Comparison of ENCODE assay signal across 1 cellular context in the genomic region with DNA sequence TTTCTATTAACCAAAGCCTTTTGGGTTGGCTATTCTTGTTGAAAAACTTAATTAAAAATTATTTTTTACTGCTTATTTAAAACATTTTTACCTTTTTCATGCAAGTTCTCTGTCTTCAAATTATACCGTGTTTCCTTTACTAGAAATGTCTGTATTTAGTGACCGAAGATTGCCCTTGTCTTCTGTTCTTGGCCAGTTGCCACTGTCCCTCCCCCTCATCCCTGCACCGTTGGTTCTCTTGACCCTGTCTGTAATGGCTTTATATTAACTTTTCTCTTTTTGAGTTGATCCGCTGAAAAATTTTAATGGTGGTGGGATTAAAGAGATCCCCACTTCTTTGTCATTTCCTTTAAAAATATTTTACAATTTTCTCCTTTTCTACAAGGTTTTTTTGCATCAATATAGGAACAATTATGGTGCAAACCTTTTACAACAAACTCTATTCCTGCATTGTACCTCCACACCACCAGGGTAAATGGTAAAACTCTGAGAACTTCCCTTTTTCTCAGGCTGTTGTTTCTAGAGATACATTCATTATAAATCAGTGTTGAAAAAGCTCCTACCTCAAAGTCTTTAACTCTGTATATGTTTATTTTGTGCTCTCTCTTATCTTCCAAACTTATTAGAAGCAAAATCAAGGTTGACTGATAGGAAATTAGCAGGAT.
TF ChIP-seq lines count a peak whose summit lies in the region.

No MANE protein-coding gene starts in this region.

TF ChIP-seq in endothelial cell of umbilical vein, 7 proteins besides CTCF, POLR2A, EP300 and RAD21:
- TF ChIP-seq MYC (IDR thresholded peaks at IDR 0.05; ENCODE audit: low read depth, low read length) = no peak
- TF ChIP-seq, protein P1, sequence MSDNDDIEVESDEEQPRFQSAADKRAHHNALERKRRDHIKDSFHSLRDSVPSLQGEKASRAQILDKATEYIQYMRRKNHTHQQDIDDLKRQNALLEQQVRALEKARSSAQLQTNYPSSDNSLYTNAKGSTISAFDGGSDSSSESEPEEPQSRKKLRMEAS (IDR thresholded peaks at IDR 0.05; ENCODE audit: insufficient read depth, insufficient read length) = no peak
- no peak for TF ChIP-seq GATA2 (IDR thresholded peaks at IDR 0.05; ENCODE audit: insufficient read depth, insufficient read length, low read depth, low read length)
